In genomic region chr4:3418029-3418762, GRCh38 we compare ENCODE assay signal across 1 cellular context.
TF ChIP-seq lines count a peak whose summit lies in the region.

No MANE protein-coding gene starts in this region.

TF ChIP-seq in GM12878, 131 proteins besides CTCF, POLR2A, EP300 and RAD21:
- TF ChIP-seq TAF1 (IDR thresholded peaks at IDR 0.05; ENCODE audit: borderline replicate concordance, low read depth, low read length): no peak
- no peak for TF ChIP-seq FOS (IDR thresholded peaks at IDR 0.05; ENCODE audit: borderline replicate concordance, extremely low read depth, insufficient read length)
- TF ChIP-seq FOXM1 (IDR thresholded peaks at IDR 0.05; ENCODE audit: low read depth, low read length): no peak
- no peak for TF ChIP-seq NFYA (IDR thresholded peaks at IDR 0.05; ENCODE audit: borderline replicate concordance, low read depth, low read length)
- TF ChIP-seq RELA (IDR thresholded peaks at IDR 0.05; ENCODE audit: borderline replicate concordance, partially characterized antibody): no peak
- no peak for TF ChIP-seq ZNF217 (IDR thresholded peaks at IDR 0.05)
- TF ChIP-seq HCFC1 (IDR thresholded peaks at IDR 0.05; ENCODE audit: low read length): no peak
- no peak for TF ChIP-seq SUZ12 (IDR thresholded peaks at IDR 0.05; ENCODE audit: unreplicated experiment)
- TF ChIP-seq NR2C1 (IDR thresholded peaks at IDR 0.05): no peak
- no peak for TF ChIP-seq EGR1 (IDR thresholded peaks at IDR 0.05; ENCODE audit: borderline replicate concordance in 1 of 2, low read depth in 2 of 2, low read length in 2 of 2)
- no peak for TF ChIP-seq CHD4 (IDR thresholded peaks at IDR 0.05)
- no peak for TF ChIP-seq SKIL (IDR thresholded peaks at IDR 0.05; ENCODE audit: low read depth, poor library complexity, severe bottlenecking)
- TF ChIP-seq CHD2 (IDR thresholded peaks at IDR 0.05; ENCODE audit: borderline replicate concordance, low read depth, low read length): no peak
